13 cellular contexts compared by ENCODE assay signal in the genomic region with DNA sequence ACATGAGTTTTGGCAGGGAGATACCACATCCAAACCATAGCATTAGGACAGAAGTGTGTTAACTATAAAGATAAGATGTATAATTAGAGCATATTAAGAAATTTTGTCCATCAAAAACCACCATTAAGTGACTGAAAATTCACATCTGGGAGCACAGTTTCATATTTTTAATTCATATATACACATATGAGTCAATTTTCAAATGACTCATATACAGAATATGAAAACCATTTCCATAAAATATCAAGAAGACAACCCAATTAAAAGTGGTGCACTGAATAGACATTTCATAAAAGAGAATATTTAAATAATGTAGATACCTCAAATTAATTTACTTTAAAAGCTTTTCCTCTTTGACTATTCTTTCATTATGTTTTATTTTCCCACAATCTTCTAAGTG. TPM values are rescaled to one million over a fixed set of nuclear protein-coding genes. Genes with fewer than 3 reads are reported as not detected.
A peak's percentile ranks its signal among the peaks of the same experiment; 100 is the strongest.
DNase-seq lines count a peak whose midpoint lies in the region; ATAC-seq, FAIRE-seq and TF ChIP-seq lines count a peak whose summit lies in the region.
"Had no signal": no experiment of that assay in that cellular context is flagged by ENCODE, and none has a peak within 500 bp of the region (broad histone marks: within the 10 kb centered on the region; RNA-seq: fewer than 3 reads in every experiment).

No MANE protein-coding gene starts in this region.

- no peaks in the 10 kb centered on the region for H3K79me2 ChIP-seq in PC-3 (ENCODE audit: low read length)

- ATAC-seq in natural killer cell treated with Interleukin-12 subunit alpha and Interleukin-12 subunit beta and Interleukin-15 and Interleukin-18, amount 100 ng/mL, for 72 hours = no peak
- no peak for ATAC-seq in natural killer cell
- ATAC-seq in PC-3 = peak; percentile 86
- ATAC-seq in stimulated activated naive CD8-positive, alpha-beta T cell treated with anti-CD3 and anti-CD28 coated beads, Interleukin-15, amount 100 ng/mL, for 72 hours = peak; percentile 61

- intact Hi-C loops in natural killer cell (cut with micrococcal nuclease) = no loop called here
- intact Hi-C loops in PC-3 (cut with micrococcal nuclease) = loop anchor here (1.0 to 2.0 kb wide), 2 partner anchors 9 to 13 kb away; no protein-coding TSS in a partner anchor

- no peaks in the 10 kb centered on the region for H3K9me3 Mint-ChIP-seq in natural killer cell treated with Interleukin-12 subunit alpha and Interleukin-12 subunit beta and Interleukin-15 and Interleukin-18, amount 100 ng/mL, for 72 hours
- H3K9me3 Mint-ChIP-seq in natural killer cell = no peaks in the 10 kb centered on the region
- H3K9me3 Mint-ChIP-seq in stimulated activated naive CD8-positive, alpha-beta T cell treated with anti-CD3 and anti-CD28 coated beads, Interleukin-15, amount 100 ng/mL, for 72 hours = peaks cover 7 to 8% of the 10 kb centered on the region in 2 donors

- CTCF ChIA-PET in PC-3 (lab: Charles Lee) = no interaction called here

- no peak overlapping the region for H2AFZ ChIP-seq in PC-3 (ENCODE audit: low read length)

- no TSS peak for BruUV-seq in PC-3 (replicated peaks; lab: Mats Ljungman, UMichigan)

- no peak for DNase-seq in natural killer cell treated with Interleukin-12 subunit alpha and Interleukin-12 subunit beta and Interleukin-15 and Interleukin-18, amount 100 ng/mL, for 72 hours (ENCODE audit: low spot score)
- no peak for DNase-seq in natural killer cell
- DNase-seq in PC-3 = peak; percentile 48
- DNase-seq in bronchial epithelial cell (ENCODE audit: low read depth) = peak; percentile 37
- no peak for DNase-seq in stimulated activated naive CD8-positive, alpha-beta T cell treated with anti-CD3 and anti-CD28 coated beads, Interleukin-15, amount 100 ng/mL, for 72 hours
- no peak for DNase-seq in DMS 273 (lab: John Stamatoyannopoulos, UW; ENCODE audit: unreplicated experiment)
- no peak for DNase-seq in T-helper 1 cell
- DNase-seq: H7, Kasumi-1, NCI-H1436, NCI-H2081 had no signal

- peak overlapping the region; percentile 20 to 72 for H3K27ac Mint-ChIP-seq in natural killer cell treated with Interleukin-12 subunit alpha and Interleukin-12 subunit beta and Interleukin-15 and Interleukin-18, amount 100 ng/mL, for 72 hours
- no peak overlapping the region for H3K27ac Mint-ChIP-seq in natural killer cell
- H3K27ac Mint-ChIP-seq in stimulated activated naive CD8-positive, alpha-beta T cell treated with anti-CD3 and anti-CD28 coated beads, Interleukin-15, amount 100 ng/mL, for 72 hours = peak overlapping the region; percentile 85 to 96

- no peaks in the 10 kb centered on the region for H3K27me3 ChIP-seq in PC-3 (ENCODE audit: low read length)
- no peaks in the 10 kb centered on the region for H3K27me3 ChIP-seq in bronchial epithelial cell (ENCODE audit: control insufficient read depth, insufficient read depth, low read length)
- H3K27me3 ChIP-seq: BLaER1 had no signal

- H4K20me1 ChIP-seq in PC-3 (ENCODE audit: low read length) = no peaks in the 10 kb centered on the region
- H4K20me1 ChIP-seq: BLaER1 had no signal

- H3K9ac ChIP-seq in PC-3 (ENCODE audit: low read length) = no peak overlapping the region
- H3K9ac ChIP-seq: BLaER1 had no signal

- no peaks in the 10 kb centered on the region for H3K36me3 Mint-ChIP-seq in natural killer cell treated with Interleukin-12 subunit alpha and Interleukin-12 subunit beta and Interleukin-15 and Interleukin-18, amount 100 ng/mL, for 72 hours
- H3K36me3 Mint-ChIP-seq in natural killer cell = no peaks in the 10 kb centered on the region

- H3K4me1 ChIP-seq in PC-3 (ENCODE audit: insufficient read depth, low read length) = peaks cover 25% of the 10 kb centered on the region
- H3K4me1 ChIP-seq: BLaER1 had no signal

- no peaks in the 10 kb centered on the region for H3K27me3 Mint-ChIP-seq in natural killer cell treated with Interleukin-12 subunit alpha and Interleukin-12 subunit beta and Interleukin-15 and Interleukin-18, amount 100 ng/mL, for 72 hours
- peaks cover 10 to 18% of the 10 kb centered on the region in 2 donors for H3K27me3 Mint-ChIP-seq in natural killer cell (ENCODE audit: low read depth in 2 of 2)
- peaks cover 6% of the 10 kb centered on the region for H3K27me3 Mint-ChIP-seq in stimulated activated naive CD8-positive, alpha-beta T cell treated with anti-CD3 and anti-CD28 coated beads, Interleukin-15, amount 100 ng/mL, for 72 hours

- POLR2A ChIA-PET in PC-3 (lab: Charles Lee; ENCODE audit: unreplicated experiment) = no interaction called here

- TF ChIP-seq CTCF in natural killer cell (IDR thresholded peaks at IDR 0.05) = no peak
- no peak for TF ChIP-seq CTCF in PC-3 (conservative IDR thresholded peaks at IDR 0.05; ENCODE audit: low read depth, low read length)
- no peak for TF ChIP-seq CTCF in bronchial epithelial cell (IDR thresholded peaks at IDR 0.05; ENCODE audit: insufficient read depth, low read length, severe bottlenecking)

- no peak overlapping the region for H3K27ac ChIP-seq in PC-3 (ENCODE audit: low read length)
- H3K27ac ChIP-seq: BLaER1 had no signal

- H3K4me3 ChIP-seq in PC-3 (ENCODE audit: low read length) (no peak overlapping the region), bronchial epithelial cell (ENCODE audit: low read depth, low read length) (no peak overlapping the region)
- H3K4me3 ChIP-seq: BLaER1 had no signal

- H3K4me1 Mint-ChIP-seq in natural killer cell treated with Interleukin-12 subunit alpha and Interleukin-12 subunit beta and Interleukin-15 and Interleukin-18, amount 100 ng/mL, for 72 hours (ENCODE audit: low read depth in 2 of 2) = peaks cover 6 to 10% of the 10 kb centered on the region in 2 donors
- H3K4me1 Mint-ChIP-seq in natural killer cell = no peaks in the 10 kb centered on the region
- H3K4me1 Mint-ChIP-seq in stimulated activated naive CD8-positive, alpha-beta T cell treated with anti-CD3 and anti-CD28 coated beads, Interleukin-15, amount 100 ng/mL, for 72 hours = peaks cover 15% of the 10 kb centered on the region

- peaks cover 4% of the 10 kb centered on the region; the same call in 1 of the 2 replicates for H3K9me3 ChIP-seq in PC-3 (ENCODE audit: low read length)
- H3K9me3 ChIP-seq: BLaER1 had no signal

- H3K36me3 ChIP-seq in PC-3 (ENCODE audit: low read depth, low read length) = no peaks in the 10 kb centered on the region
- no peaks in the 10 kb centered on the region for H3K36me3 ChIP-seq in bronchial epithelial cell (ENCODE audit: control insufficient read depth, insufficient read depth, low read length)
- H3K36me3 ChIP-seq: BLaER1 had no signal

- no peaks in the 10 kb centered on the region for H3F3A ChIP-seq in PC-3 (ENCODE audit: low read length, unreplicated experiment)

- peak overlapping the region; percentile 36 for H3K4me3 Mint-ChIP-seq in natural killer cell treated with Interleukin-12 subunit alpha and Interleukin-12 subunit beta and Interleukin-15 and Interleukin-18, amount 100 ng/mL, for 72 hours
- no peak overlapping the region for H3K4me3 Mint-ChIP-seq in natural killer cell
- peak overlapping the region in 1 of 2 donors; percentile 35 for H3K4me3 Mint-ChIP-seq in stimulated activated naive CD8-positive, alpha-beta T cell treated with anti-CD3 and anti-CD28 coated beads, Interleukin-15, amount 100 ng/mL, for 72 hours

- FAIRE-seq in bronchial epithelial cell (lab: Jason Lieb, UNC) = no peak

- 0 out of 2 replicates have a peak overlapping the region, but pooled peaks have one; percentile 40 for H3K4me2 ChIP-seq in PC-3 (ENCODE audit: low read length)
- H3K4me2 ChIP-seq: BLaER1 had no signal

- no peaks in the 10 kb centered on the region for H3K9me2 ChIP-seq in PC-3 (replicated peaks; ENCODE audit: low read length)

RNA-seq across cellular contexts. Expression of gene MUCL1, which starts 25.3 kb away (rescaled TPM):
- 10 to 100 TPM in 1 of 2 donors, 1 to 10 TPM in 1; 5.9 to 11.3 TPM for total RNA-seq in natural killer cell treated with Interleukin-12 subunit alpha and Interleukin-12 subunit beta and Interleukin-15 and Interleukin-18, amount 100 ng/mL, for 72 hours
- total RNA-seq in natural killer cell = not detected
- total RNA-seq in PC-3 (2014; rRNA removed) = not detected in 2 replicates
- total RNA-seq in bronchial epithelial cell = not detected in 2 replicates
- total RNA-seq: H7, RPMI7951 had no signal

Comparison
In these comparisons a context has a peak if more than half of its experiments do, and no peak if none do; other contexts are left out.
1. H3K27ac Mint-ChIP-seq: peak in natural killer cell treated with Interleukin-12 subunit alpha and Interleukin-12 subunit beta and Interleukin-15 and Interleukin-18, amount 100 ng/mL, for 72 hours (2 of 2) and stimulated activated naive CD8-positive, alpha-beta T cell treated with anti-CD3 and anti-CD28 coated beads, Interleukin-15, amount 100 ng/mL, for 72 hours (2 of 2); none in natural killer cell (0 of 2).
2. ATAC-seq: peak in PC-3 (single experiment) and stimulated activated naive CD8-positive, alpha-beta T cell treated with anti-CD3 and anti-CD28 coated beads, Interleukin-15, amount 100 ng/mL, for 72 hours (single experiment); none in natural killer cell treated with Interleukin-12 subunit alpha and Interleukin-12 subunit beta and Interleukin-15 and Interleukin-18, amount 100 ng/mL, for 72 hours (0 of 2) and natural killer cell (0 of 3).
3. DNase-seq: peak in PC-3 (single experiment) and bronchial epithelial cell (single experiment); none in natural killer cell treated with Interleukin-12 subunit alpha and Interleukin-12 subunit beta and Interleukin-15 and Interleukin-18, amount 100 ng/mL, for 72 hours (single experiment), natural killer cell (single experiment), stimulated activated naive CD8-positive, alpha-beta T cell treated with anti-CD3 and anti-CD28 coated beads, Interleukin-15, amount 100 ng/mL, for 72 hours (0 of 2), DMS 273 (single experiment) and T-helper 1 cell (0 of 5).